Comparison of ENCODE assay signal across 1 cellular context in genomic region chr7:104943502-104944343, GRCh38.
TF ChIP-seq lines count a peak whose summit lies in the region.

No MANE protein-coding gene starts in this region.

TF ChIP-seq in HepG2, 621 proteins besides CTCF, POLR2A, EP300 and RAD21 (continued from another document and continues in another):
- TF ChIP-seq ZNF503 (CRISPR knock-in tag; IDR thresholded peaks at IDR 0.05) (no peak), RCOR2 (CRISPR knock-in tag; IDR thresholded peaks at IDR 0.05) (0 out of 2 replicates have a peak, but pooled peaks have one; percentile 24), MYC (CRISPR knock-in tag; IDR thresholded peaks at IDR 0.05; ENCODE audit: borderline replicate concordance) (no peak), ZSCAN25 (CRISPR knock-in tag; IDR thresholded peaks at IDR 0.05) (no peak), NFIC (IDR thresholded peaks at IDR 0.05; ENCODE audit: low read length) (no peak), GATAD2A (CRISPR knock-in tag; IDR thresholded peaks at IDR 0.05) (0 out of 2 replicates have a peak, but pooled peaks have one; percentile 13), PPARG (CRISPR knock-in tag; conservative IDR thresholded peaks at IDR 0.05) (no peak), ZNF558 (CRISPR knock-in tag; IDR thresholded peaks at IDR 0.05; ENCODE audit: borderline replicate concordance) (no peak), ZKSCAN5 (CRISPR knock-in tag; IDR thresholded peaks at IDR 0.05) (no peak), U2AF1 (optimal IDR thresholded peaks at IDR 0.05; ENCODE audit: low read depth, low read length) (no peak), ZNF225 (CRISPR knock-in tag; IDR thresholded peaks at IDR 0.05) (no peak), ZMAT3 (CRISPR knock-in tag; conservative IDR thresholded peaks at IDR 0.05) (no peak), PREB (CRISPR knock-in tag; IDR thresholded peaks at IDR 0.05) (no peak), ZNF446 (CRISPR knock-in tag; IDR thresholded peaks at IDR 0.05) (no peak), MED1 (CRISPR knock-in tag; IDR thresholded peaks at IDR 0.05) (no peak), XBP1 (CRISPR knock-in tag; IDR thresholded peaks at IDR 0.05) (no peak), MIXL1 (CRISPR knock-in tag; IDR thresholded peaks at IDR 0.05) (no peak), MIER2 (CRISPR knock-in tag; IDR thresholded peaks at IDR 0.05) (no peak), RARA (CRISPR knock-in tag; IDR thresholded peaks at IDR 0.05) (no peak), NFRKB (IDR thresholded peaks at IDR 0.05) (no peak), NFIB (CRISPR knock-in tag; IDR thresholded peaks at IDR 0.05; ENCODE audit: borderline replicate concordance) (no peak), CEBPB (IDR thresholded peaks at IDR 0.05; ENCODE audit: borderline replicate concordance, low read depth, low read length) (no peak), ZEB1 (IDR thresholded peaks at IDR 0.05; ENCODE audit: insufficient replicate concordance, low read depth) (no peak), PTBP1 (IDR thresholded peaks at IDR 0.05; ENCODE audit: low read depth, low read length, poor library complexity, severe bottlenecking) (no peak), HNRNPK (IDR thresholded peaks at IDR 0.05; ENCODE audit: low read depth, low read length, poor library complexity, severe bottlenecking) (no peak), TCF7 (IDR thresholded peaks at IDR 0.05; ENCODE audit: low read depth) (peak; percentile 64), MAFK (conservative IDR thresholded peaks at IDR 0.05 in 1 of 2, IDR thresholded peaks at IDR 0.05 in 1 of 2; ENCODE audit: low read length in 2 of 2) (no peak), ZNF7 (CRISPR knock-in tag; IDR thresholded peaks at IDR 0.05) (no peak), KLF12 (CRISPR knock-in tag; IDR thresholded peaks at IDR 0.05; ENCODE audit: borderline replicate concordance) (no peak), NR3C1 (CRISPR knock-in tag; IDR thresholded peaks at IDR 0.05) (no peak), U2AF2 (IDR thresholded peaks at IDR 0.05; ENCODE audit: low read depth, low read length) (no peak), MEIS1 (CRISPR knock-in tag; IDR thresholded peaks at IDR 0.05; ENCODE audit: borderline replicate concordance) (no peak), YY1 (IDR thresholded peaks at IDR 0.05; ENCODE audit: insufficient read depth, insufficient replicate concordance, low read depth, low read length) (no peak), EHMT2 (IDR thresholded peaks at IDR 0.05; ENCODE audit: borderline replicate concordance, low read depth, low read length) (no peak; the same call in 1 of the 2 replicates), ARID5B (CRISPR knock-in tag; IDR thresholded peaks at IDR 0.05) (peak; percentile 49; the same call in 1 of the 2 replicates), ELF3 (CRISPR knock-in tag; IDR thresholded peaks at IDR 0.05) (no peak), SNAPC2 (CRISPR knock-in tag; IDR thresholded peaks at IDR 0.05) (no peak), ZNF333 (CRISPR knock-in tag; IDR thresholded peaks at IDR 0.05; ENCODE audit: borderline replicate concordance) (no peak), SMC3 (IDR thresholded peaks at IDR 0.05; ENCODE audit: low read length) (no peak), DNMT3B (CRISPR knock-in tag; conservative IDR thresholded peaks at IDR 0.05) (no peak)
- TF ChIP-seq, protein P1, sequence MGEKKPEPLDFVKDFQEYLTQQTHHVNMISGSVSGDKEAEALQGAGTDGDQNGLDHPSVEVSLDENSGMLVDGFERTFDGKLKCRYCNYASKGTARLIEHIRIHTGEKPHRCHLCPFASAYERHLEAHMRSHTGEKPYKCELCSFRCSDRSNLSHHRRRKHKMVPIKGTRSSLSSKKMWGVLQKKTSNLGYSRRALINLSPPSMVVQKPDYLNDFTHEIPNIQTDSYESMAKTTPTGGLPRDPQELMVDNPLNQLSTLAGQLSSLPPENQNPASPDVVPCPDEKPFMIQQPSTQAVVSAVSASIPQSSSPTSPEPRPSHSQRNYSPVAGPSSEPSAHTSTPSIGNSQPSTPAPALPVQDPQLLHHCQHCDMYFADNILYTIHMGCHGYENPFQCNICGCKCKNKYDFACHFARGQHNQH (CRISPR knock-in tag; IDR thresholded peaks at IDR 0.05): peak; percentile 3; the same call in 1 of the 2 replicates
- TF ChIP-seq, protein P2, sequence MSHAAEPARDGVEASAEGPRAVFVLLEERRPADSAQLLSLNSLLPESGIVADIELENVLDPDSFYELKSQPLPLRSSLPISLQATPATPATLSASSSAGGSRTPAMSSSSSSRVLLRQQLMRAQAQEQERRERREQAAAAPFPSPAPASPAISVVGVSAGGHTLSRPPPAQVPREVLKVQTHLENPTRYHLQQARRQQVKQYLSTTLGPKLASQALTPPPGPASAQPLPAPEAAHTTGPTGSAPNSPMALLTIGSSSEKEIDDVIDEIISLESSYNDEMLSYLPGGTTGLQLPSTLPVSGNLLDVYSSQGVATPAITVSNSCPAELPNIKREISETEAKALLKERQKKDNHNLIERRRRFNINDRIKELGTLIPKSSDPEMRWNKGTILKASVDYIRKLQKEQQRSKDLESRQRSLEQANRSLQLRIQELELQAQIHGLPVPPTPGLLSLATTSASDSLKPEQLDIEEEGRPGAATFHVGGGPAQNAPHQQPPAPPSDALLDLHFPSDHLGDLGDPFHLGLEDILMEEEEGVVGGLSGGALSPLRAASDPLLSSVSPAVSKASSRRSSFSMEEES (CRISPR knock-in tag; IDR thresholded peaks at IDR 0.05): no peak
- TF ChIP-seq, protein P3, sequence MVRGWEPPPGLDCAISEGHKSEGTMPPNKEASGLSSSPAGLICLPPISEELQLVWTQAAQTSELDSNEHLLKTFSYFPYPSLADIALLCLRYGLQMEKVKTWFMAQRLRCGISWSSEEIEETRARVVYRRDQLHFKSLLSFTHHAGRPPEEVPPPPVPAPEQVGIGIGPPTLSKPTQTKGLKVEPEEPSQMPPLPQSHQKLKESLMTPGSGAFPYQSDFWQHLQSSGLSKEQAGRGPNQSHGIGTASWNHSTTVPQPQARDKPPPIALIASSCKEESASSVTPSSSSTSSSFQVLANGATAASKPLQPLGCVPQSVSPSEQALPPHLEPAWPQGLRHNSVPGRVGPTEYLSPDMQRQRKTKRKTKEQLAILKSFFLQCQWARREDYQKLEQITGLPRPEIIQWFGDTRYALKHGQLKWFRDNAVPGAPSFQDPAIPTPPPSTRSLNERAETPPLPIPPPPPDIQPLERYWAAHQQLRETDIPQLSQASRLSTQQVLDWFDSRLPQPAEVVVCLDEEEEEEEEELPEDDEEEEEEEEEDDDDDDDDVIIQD (CRISPR knock-in tag; IDR thresholded peaks at IDR 0.05; ENCODE audit: low read depth): no peak
- TF ChIP-seq, protein P4, sequence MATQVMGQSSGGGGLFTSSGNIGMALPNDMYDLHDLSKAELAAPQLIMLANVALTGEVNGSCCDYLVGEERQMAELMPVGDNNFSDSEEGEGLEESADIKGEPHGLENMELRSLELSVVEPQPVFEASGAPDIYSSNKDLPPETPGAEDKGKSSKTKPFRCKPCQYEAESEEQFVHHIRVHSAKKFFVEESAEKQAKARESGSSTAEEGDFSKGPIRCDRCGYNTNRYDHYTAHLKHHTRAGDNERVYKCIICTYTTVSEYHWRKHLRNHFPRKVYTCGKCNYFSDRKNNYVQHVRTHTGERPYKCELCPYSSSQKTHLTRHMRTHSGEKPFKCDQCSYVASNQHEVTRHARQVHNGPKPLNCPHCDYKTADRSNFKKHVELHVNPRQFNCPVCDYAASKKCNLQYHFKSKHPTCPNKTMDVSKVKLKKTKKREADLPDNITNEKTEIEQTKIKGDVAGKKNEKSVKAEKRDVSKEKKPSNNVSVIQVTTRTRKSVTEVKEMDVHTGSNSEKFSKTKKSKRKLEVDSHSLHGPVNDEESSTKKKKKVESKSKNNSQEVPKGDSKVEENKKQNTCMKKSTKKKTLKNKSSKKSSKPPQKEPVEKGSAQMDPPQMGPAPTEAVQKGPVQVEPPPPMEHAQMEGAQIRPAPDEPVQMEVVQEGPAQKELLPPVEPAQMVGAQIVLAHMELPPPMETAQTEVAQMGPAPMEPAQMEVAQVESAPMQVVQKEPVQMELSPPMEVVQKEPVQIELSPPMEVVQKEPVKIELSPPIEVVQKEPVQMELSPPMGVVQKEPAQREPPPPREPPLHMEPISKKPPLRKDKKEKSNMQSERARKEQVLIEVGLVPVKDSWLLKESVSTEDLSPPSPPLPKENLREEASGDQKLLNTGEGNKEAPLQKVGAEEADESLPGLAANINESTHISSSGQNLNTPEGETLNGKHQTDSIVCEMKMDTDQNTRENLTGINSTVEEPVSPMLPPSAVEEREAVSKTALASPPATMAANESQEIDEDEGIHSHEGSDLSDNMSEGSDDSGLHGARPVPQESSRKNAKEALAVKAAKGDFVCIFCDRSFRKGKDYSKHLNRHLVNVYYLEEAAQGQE (IDR thresholded peaks at IDR 0.05; ENCODE audit: borderline replicate concordance in 1 of 2, low read depth in 1 of 2, low read length in 2 of 2): no peak
